Comparison of ENCODE assay signal across 8 cellular contexts in the genomic region with DNA sequence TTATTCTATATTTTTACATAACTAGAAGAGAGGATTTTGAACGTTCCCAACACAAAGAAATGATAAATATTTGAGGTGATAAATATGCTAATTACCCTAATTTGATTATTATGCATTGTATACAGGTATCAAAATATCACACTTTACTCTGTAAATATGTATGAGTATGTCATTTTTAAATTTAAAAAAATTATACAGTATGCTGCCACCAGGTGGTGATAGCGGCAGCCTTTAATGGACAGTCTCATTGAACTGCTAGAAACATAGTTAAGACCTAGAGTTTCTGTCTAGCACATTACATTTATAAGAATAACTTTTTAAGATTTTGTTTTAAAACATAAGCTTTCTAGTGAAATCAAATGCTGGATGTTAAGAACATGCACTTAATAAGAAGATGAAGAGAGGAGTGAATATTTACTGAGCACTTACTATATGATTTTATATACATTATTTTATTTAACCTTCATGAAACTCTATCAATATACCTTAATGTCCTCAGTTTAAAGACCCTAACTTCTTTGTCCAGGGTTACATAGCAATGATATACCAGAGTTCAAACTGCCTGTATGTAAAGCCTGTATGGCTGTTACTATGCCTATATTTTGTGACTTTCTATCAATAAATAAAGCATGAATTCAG.
DNase-seq lines count a peak whose midpoint lies in the region; ATAC-seq, FAIRE-seq and TF ChIP-seq lines count a peak whose summit lies in the region.

No MANE protein-coding gene starts in this region.

- H3K27ac ChIP-seq in DOHH2 (ENCODE audit: low read depth, low read length) (no peak overlapping the region), SU-DHL-6 (ENCODE audit: low read depth, low read length) (no peak overlapping the region)

- ATAC-seq in GM18909 (IDR thresholded peaks at IDR 0.05; ENCODE audit: poor library complexity, unreplicated experiment), result peak; percentile 70
- peak; percentile 88 for ATAC-seq in HG03469 (IDR thresholded peaks at IDR 0.05; ENCODE audit: unreplicated experiment)

- TF ChIP-seq POLR2A in GM12891 (IDR thresholded peaks at IDR 0.05; ENCODE audit: low read depth, low read length), result no peak

- H3K36me3 ChIP-seq in DOHH2 (ENCODE audit: control insufficient read depth, low read length), result no peaks in the 10 kb centered on the region
- H3K36me3 ChIP-seq in SU-DHL-6 (ENCODE audit: low read length), result no peaks in the 10 kb centered on the region

- H4K20me1 ChIP-seq in DOHH2 (ENCODE audit: control insufficient read depth, insufficient read depth, low read depth, low read length), result no peaks in the 10 kb centered on the region
- H4K20me1 ChIP-seq in SU-DHL-6 (ENCODE audit: low read depth, low read length), result no peaks in the 10 kb centered on the region

- H3F3A ChIP-seq in DOHH2 (ENCODE audit: control insufficient read depth, insufficient read depth) (no peaks in the 10 kb centered on the region), SU-DHL-6 (ENCODE audit: insufficient read depth) (no peaks in the 10 kb centered on the region)

- H3K27me3 Mint-ChIP-seq in glutamatergic neuron (ENCODE audit: unreplicated experiment), result no peaks in the 10 kb centered on the region

- no peaks in the 10 kb centered on the region for H3K4me1 ChIP-seq in DOHH2 (ENCODE audit: control insufficient read depth, low read length)

- no peaks in the 10 kb centered on the region for H3K36me3 Mint-ChIP-seq in glutamatergic neuron (ENCODE audit: unreplicated experiment)

- TF ChIP-seq CTCF in DOHH2 (IDR thresholded peaks at IDR 0.05; ENCODE audit: low read depth, low read length, poor library complexity, severe bottlenecking) (peak; percentile 42), SU-DHL-6 (IDR thresholded peaks at IDR 0.05; ENCODE audit: insufficient read depth, low read length, poor library complexity, severe bottlenecking) (peak; percentile 47), glutamatergic neuron (IDR thresholded peaks at IDR 0.05; ENCODE audit: partially characterized antibody, unreplicated experiment) (peak; percentile 87)

- no peak overlapping the region for H2AFZ ChIP-seq in SU-DHL-6 (ENCODE audit: low read depth, low read length, severe bottlenecking)

- H3K4me3 Mint-ChIP-seq in glutamatergic neuron (ENCODE audit: unreplicated experiment), result no peak overlapping the region

- no peak overlapping the region for H3K4me3 ChIP-seq in DOHH2 (ENCODE audit: low read length)
- no peak overlapping the region for H3K4me3 ChIP-seq in SU-DHL-6 (ENCODE audit: insufficient read depth, low read length, poor library complexity, severe bottlenecking)

- H3K9ac ChIP-seq in SU-DHL-6 (ENCODE audit: low read length), result no peak overlapping the region

- no peak for FAIRE-seq in GM12891 (lab: Jason Lieb, UNC)

- H3K4me2 ChIP-seq in DOHH2 (ENCODE audit: low read length) (no peak overlapping the region), SU-DHL-6 (ENCODE audit: low read depth, low read length, poor library complexity, severe bottlenecking) (no peak overlapping the region)

- no peaks in the 10 kb centered on the region for H3K9me3 ChIP-seq in DOHH2 (ENCODE audit: control insufficient read depth, insufficient read depth, low read length)
- no peaks in the 10 kb centered on the region for H3K9me3 ChIP-seq in SU-DHL-6 (ENCODE audit: insufficient read depth, low read length)

- H3K27me3 ChIP-seq in DOHH2 (ENCODE audit: control insufficient read depth, low read length) (no peaks in the 10 kb centered on the region), SU-DHL-6 (ENCODE audit: low read length) (no peaks in the 10 kb centered on the region)

- no peaks in the 10 kb centered on the region for H3K9me3 Mint-ChIP-seq in glutamatergic neuron (ENCODE audit: unreplicated experiment)

- peak; percentile 33 for DNase-seq in glutamatergic neuron
- DNase-seq in HK-2 (ENCODE audit: unreplicated experiment), result no peak
- DNase-seq in GM12891 (ENCODE audit: insufficient read length, low spot score), result no peak
- DNase-seq in UCSD-AML1 (lab: John Stamatoyannopoulos, UW; ENCODE audit: unreplicated experiment), result no peak

- H3K79me2 ChIP-seq in DOHH2 (ENCODE audit: control insufficient read depth, low read length) (no peaks in the 10 kb centered on the region), SU-DHL-6 (ENCODE audit: insufficient read depth, low read length) (no peaks in the 10 kb centered on the region)

- H3K4me1 Mint-ChIP-seq in glutamatergic neuron (ENCODE audit: low read depth, unreplicated experiment), result no peaks in the 10 kb centered on the region

- no peaks in the 10 kb centered on the region for H3K9me2 ChIP-seq in DOHH2 (replicated peaks; ENCODE audit: control insufficient read depth, low read length)
- no peaks in the 10 kb centered on the region for H3K9me2 ChIP-seq in SU-DHL-6 (replicated peaks; ENCODE audit: insufficient read depth, low read length)

- no peak overlapping the region for H3K27ac Mint-ChIP-seq in glutamatergic neuron (ENCODE audit: unreplicated experiment)

TF ChIP-seq in GM12891, 5 proteins besides CTCF, POLR2A, EP300 and RAD21:
- TF ChIP-seq SPI1 (IDR thresholded peaks at IDR 0.05; ENCODE audit: low read depth, low read length), result no peak
- TF ChIP-seq POLR2AphosphoS5 (IDR thresholded peaks at IDR 0.05; ENCODE audit: low read depth, low read length), result no peak
- no peak for TF ChIP-seq PAX5 (IDR thresholded peaks at IDR 0.05; ENCODE audit: insufficient read depth, low read length, severe bottlenecking)
- no peak for TF ChIP-seq TAF1 (IDR thresholded peaks at IDR 0.05; ENCODE audit: low read depth, low read length)
- TF ChIP-seq POU2F2 (IDR thresholded peaks at IDR 0.05; ENCODE audit: low read depth, low read length), result no peak
TF ChIP-seq in GM12891: peak in this region for 0.
